In genomic region chr17:72097144-72097543, GRCh38 we compare ENCODE assay signal across 15 cellular contexts. TPM values are rescaled to one million over a fixed set of nuclear protein-coding genes. Genes with fewer than 3 reads are reported as not detected.
DNase-seq lines count a peak whose midpoint lies in the region; ATAC-seq and TF ChIP-seq lines count a peak whose summit lies in the region.
"Had no signal": no experiment of that assay in that cellular context is flagged by ENCODE, and none has a peak within 500 bp of the region (broad histone marks: within the 10 kb centered on the region; RNA-seq: fewer than 3 reads in every experiment).

No MANE protein-coding gene starts in this region.

- no peaks in the 10 kb centered on the region for H3K36me3 ChIP-seq in GM23248 (ENCODE audit: low read depth)
- H3K36me3 ChIP-seq in PC-3 (ENCODE audit: low read depth, low read length), result no peaks in the 10 kb centered on the region
- H3K36me3 ChIP-seq in mesenchymal stem cell (ENCODE audit: control insufficient read depth in 1 of 2, insufficient read depth in 2 of 2, low read depth in 1 of 2, low read length in 2 of 2), result no peaks in the 10 kb centered on the region
- H3K36me3 ChIP-seq: HAP-1 had no signal

- H3K23ac ChIP-seq in mesenchymal stem cell (ENCODE audit: low read length in 2 of 2), result no peak overlapping the region

- no peaks in the 10 kb centered on the region for H3K79me2 ChIP-seq in GM23248 (ENCODE audit: insufficient read depth)
- H3K79me2 ChIP-seq in PC-3 (ENCODE audit: low read length), result no peaks in the 10 kb centered on the region

- POLR2A ChIA-PET in PC-3 (lab: Charles Lee; ENCODE audit: unreplicated experiment), result interaction anchor here (0.7 kb wide), 1 partner anchor 10 kb away, joined by 4 read pairs; no protein-coding TSS in a partner anchor

- BruUV-seq in PC-3 (replicated peaks; lab: Mats Ljungman, UMichigan), result no TSS peak

- H3K18ac ChIP-seq in mesenchymal stem cell (ENCODE audit: low read depth in 1 of 2, low read length in 2 of 2), result no peak overlapping the region

- H2BK5ac ChIP-seq in mesenchymal stem cell (ENCODE audit: low read depth, low read length, poor library complexity, severe bottlenecking), result no peak overlapping the region

- H3K27me3 ChIP-seq in GM23248 (replicated peaks; ENCODE audit: insufficient read depth) (peaks cover 7% of the 10 kb centered on the region; the same call in 1 of the 2 replicates), PC-3 (ENCODE audit: low read length) (no peaks in the 10 kb centered on the region), mesenchymal stem cell (ENCODE audit: control insufficient read depth in 1 of 2, insufficient read depth in 1 of 2, low read length in 2 of 2) (peaks cover 0 to 2% of the 10 kb centered on the region in 2 experiments)

- no peaks in the 10 kb centered on the region for H3K9me2 ChIP-seq in GM23248 (ENCODE audit: insufficient read depth)
- H3K9me2 ChIP-seq in PC-3 (replicated peaks; ENCODE audit: low read length), result no peaks in the 10 kb centered on the region

- no peaks in the 10 kb centered on the region for H3K79me1 ChIP-seq in mesenchymal stem cell (replicated peaks; ENCODE audit: low read length, poor library complexity, severe bottlenecking)

- no peak overlapping the region for H2BK120ac ChIP-seq in mesenchymal stem cell (ENCODE audit: low read depth, low read length)

- no peak overlapping the region for H2BK12ac ChIP-seq in mesenchymal stem cell (ENCODE audit: low read length in 2 of 2)

- H3K9ac ChIP-seq in GM23248 (no peak overlapping the region), PC-3 (ENCODE audit: low read length) (no peak overlapping the region; the same call in 1 of the 2 replicates), mesenchymal stem cell (ENCODE audit: low read length) (no peak overlapping the region)

- H4K20me1 ChIP-seq in GM23248 (ENCODE audit: insufficient read depth) (no peaks in the 10 kb centered on the region), PC-3 (ENCODE audit: low read length) (no peaks in the 10 kb centered on the region)

- peak; percentile 50 for DNase-seq in GM23248
- DNase-seq in PC-3, result peak; percentile 99
- peak; percentile 23 for DNase-seq in astrocyte of the hippocampus (ENCODE audit: low read depth, low spot score)
- no peak for DNase-seq in mesenchymal stem cell
- DNase-seq in GF-D8 (lab: John Stamatoyannopoulos, UW), result no peak
- no peak for DNase-seq in activated CD4-positive, CD25-positive, alpha-beta regulatory T cell treated with anti-CD3 and anti-CD28 coated beads, Interleukin-2, amount 50 U/mL, for 72 hours
- DNase-seq: CD8-positive, alpha-beta T cell; DMS79 treated with DMSO at 0.1 percent for 48 hours; NCI-H1436 treated with DMSO at 0.1 percent for 48 hours; NCI-H2081; NCI-H524 had no signal

- H4K91ac ChIP-seq in mesenchymal stem cell (ENCODE audit: low read length), result no peak overlapping the region

- ATAC-seq in PC-3 (peak; percentile 98), HG03432 (IDR thresholded peaks at IDR 0.05; ENCODE audit: unreplicated experiment) (no peak)
- ATAC-seq: CD8-positive, alpha-beta T cell; Right ventricle myocardium inferior had no signal

- H3K4me1 ChIP-seq in GM23248 (ENCODE audit: insufficient read depth) (peaks cover 10% of the 10 kb centered on the region; the same call in 1 of the 2 replicates), PC-3 (ENCODE audit: insufficient read depth, low read length) (peaks cover 18% of the 10 kb centered on the region), mesenchymal stem cell (ENCODE audit: control insufficient read depth, insufficient read depth, low read depth, low read length) (no peaks in the 10 kb centered on the region)
- H3K4me1 ChIP-seq: HAP-1 had no signal

- H3F3A ChIP-seq in GM23248 (ENCODE audit: insufficient read depth) (no peaks in the 10 kb centered on the region), PC-3 (ENCODE audit: low read length, unreplicated experiment) (no peaks in the 10 kb centered on the region)

- no peak overlapping the region for H3K4ac ChIP-seq in mesenchymal stem cell (ENCODE audit: low read depth in 1 of 2, low read length in 2 of 2)

- no peak overlapping the region for H3K27ac ChIP-seq in GM23248
- peak overlapping the region; percentile 65 for H3K27ac ChIP-seq in PC-3 (ENCODE audit: low read length)
- no peak overlapping the region for H3K27ac ChIP-seq in mesenchymal stem cell (ENCODE audit: low read length, poor library complexity, severe bottlenecking)

- no peak for TF ChIP-seq CTCF in PC-3 (conservative IDR thresholded peaks at IDR 0.05; ENCODE audit: low read depth, low read length)

- H3K14ac ChIP-seq in mesenchymal stem cell (ENCODE audit: low read length in 2 of 2), result no peak overlapping the region

- intact Hi-C loops in PC-3 (cut with micrococcal nuclease), result loop anchor here (1.0 to 5.0 kb wide), 3 partner anchors 65 to 443 kb away; no protein-coding TSS in a partner anchor

- CTCF ChIA-PET in PC-3 (lab: Charles Lee), result interaction anchor here (0.5 to 1.2 kb wide), 3 partner anchors 294 to 1132 kb away, joined by 4 to 10 read pairs (median 5); no protein-coding TSS in a partner anchor

- peak overlapping the region; percentile 30 for H2BK15ac ChIP-seq in mesenchymal stem cell (ENCODE audit: low read depth, poor library complexity, severe bottlenecking)

- no peak overlapping the region for H3K4me2 ChIP-seq in GM23248 (ENCODE audit: unreplicated experiment)
- peak overlapping the region; percentile 41 for H3K4me2 ChIP-seq in PC-3 (ENCODE audit: low read length)
- H3K4me2 ChIP-seq in mesenchymal stem cell (ENCODE audit: low read length, poor library complexity, severe bottlenecking), result no peak overlapping the region

- H2AFZ ChIP-seq in GM23248 (no peak overlapping the region), PC-3 (ENCODE audit: low read length) (peak overlapping the region; percentile 22), mesenchymal stem cell (ENCODE audit: low read depth, low read length) (no peak overlapping the region)

- H3K9me3 ChIP-seq in GM23248 (ENCODE audit: low read depth), result no peaks in the 10 kb centered on the region
- H3K9me3 ChIP-seq in PC-3 (ENCODE audit: low read length), result no peaks in the 10 kb centered on the region
- H3K9me3 ChIP-seq in mesenchymal stem cell (ENCODE audit: control insufficient read depth, low read length), result no peaks in the 10 kb centered on the region
- H3K9me3 ChIP-seq: HAP-1 had no signal

- H3K4me3 ChIP-seq in GM23248, result no peak overlapping the region
- H3K4me3 ChIP-seq in PC-3 (ENCODE audit: low read length), result peak overlapping the region; percentile 3; the same call in 1 of the 2 replicates
- H3K4me3 ChIP-seq in mesenchymal stem cell (ENCODE audit: insufficient read depth in 1 of 2, low read depth in 1 of 2, low read length in 2 of 2), result no peak overlapping the region
- H3K4me3 ChIP-seq: HAP-1 had no signal

- 77 to 78% methylated on average over 10 of the region's 10 CpGs for WGBS in GM23248 (ENCODE audit: low coverage in 1 of 2, low lambda C conversion rate in 2 of 2, missing lambda C conversion rate in 2 of 2), 2 experiments
- 88% methylated on average over 10 of the region's 10 CpGs for WGBS in mesenchymal stem cell

- no peak overlapping the region for H2AK5ac ChIP-seq in mesenchymal stem cell (ENCODE audit: low read length, severe bottlenecking)

- no peak overlapping the region for H4K8ac ChIP-seq in mesenchymal stem cell (ENCODE audit: low read length)

- in situ Hi-C loops in GM23248 (cut with MboI), result no loop called here

RNA-seq across cellular contexts. Expression of gene SOX9, which starts 23.7 kb away (rescaled TPM):
- 13.8 and 16.6 TPM in 2 replicates for total RNA-seq in GM23248 (2014; rRNA removed; shearing (Covaris generic))
- polyA plus RNA-seq in GM23248 (2016; fragmentation: Nextera tagmentation; extraction: Ambion mirVana), result 18.5 and 20.8 TPM in 2 replicates
- total RNA-seq in PC-3 (2014; rRNA removed), result 119 and 151 TPM in 2 replicates
- polyA plus RNA-seq in mesenchymal stem cell (2013, experiment 1 of 2), result 7.6 TPM
- polyA plus RNA-seq in mesenchymal stem cell (2013, experiment 2 of 2), result 7.2 TPM
- total RNA-seq: B cell; CD8-positive, alpha-beta T cell had no signal

Comparison
In these comparisons a context has a peak if more than half of its experiments do, and no peak if none do; other contexts are left out.
1. DNase-seq: peak in GM23248 (single experiment), PC-3 (single experiment) and astrocyte of the hippocampus (single experiment); none in mesenchymal stem cell (single experiment), GF-D8 (single experiment) and activated CD4-positive, CD25-positive, alpha-beta regulatory T cell treated with anti-CD3 and anti-CD28 coated beads, Interleukin-2, amount 50 U/mL, for 72 hours (single experiment).